In genomic region chr12:946656-947055, GRCh38 we compare ENCODE assay signal across 13 cellular contexts. TPM values are rescaled to one million over a fixed set of nuclear protein-coding genes. Genes with fewer than 3 reads are reported as not detected.
DNase-seq lines count a peak whose midpoint lies in the region; ATAC-seq, FAIRE-seq and TF ChIP-seq lines count a peak whose summit lies in the region.
"Had no signal": no experiment of that assay in that cellular context is flagged by ENCODE, and none has a peak within 500 bp of the region (broad histone marks: within the 10 kb centered on the region; RNA-seq: fewer than 3 reads in every experiment).

No MANE protein-coding gene starts in this region.

- H3K9me2 ChIP-seq in Loucy (replicated peaks; ENCODE audit: low read depth, low read length): no peaks in the 10 kb centered on the region

- no peak overlapping the region for H3K4me3 ChIP-seq in Loucy (ENCODE audit: low read length, poor library complexity, severe bottlenecking)
- H3K4me3 ChIP-seq in bronchial epithelial cell (ENCODE audit: low read depth, low read length): no peak overlapping the region
- H3K4me3 ChIP-seq: mucosa of descending colon had no signal

- peaks cover 31% of the 10 kb centered on the region for H3K79me2 ChIP-seq in Loucy (ENCODE audit: insufficient read depth, low read length)

- H3K4me1 Mint-ChIP-seq in neural crest cell: peaks cover 21% of the 10 kb centered on the region

- H3K4me3 Mint-ChIP-seq in neural crest cell: peak overlapping the region; percentile 76

- no peaks in the 10 kb centered on the region for H3K9me3 ChIP-seq in Loucy (ENCODE audit: insufficient read depth, low read depth, low read length)
- H3K9me3 ChIP-seq: mucosa of descending colon had no signal

- peak overlapping the region; percentile 19 for H3K4me2 ChIP-seq in Loucy (ENCODE audit: low read depth, low read length, poor library complexity, severe bottlenecking)

- H3K27me3 Mint-ChIP-seq in neural crest cell (ENCODE audit: low read depth): no peaks in the 10 kb centered on the region

- no peaks in the 10 kb centered on the region for H3K9me3 Mint-ChIP-seq in neural crest cell

- H3K27me3 ChIP-seq in Loucy (ENCODE audit: insufficient read depth, low read length, poor library complexity, severe bottlenecking): no peaks in the 10 kb centered on the region
- H3K27me3 ChIP-seq in bronchial epithelial cell (ENCODE audit: control insufficient read depth, insufficient read depth, low read length): no peaks in the 10 kb centered on the region

- H3K36me3 Mint-ChIP-seq in neural crest cell (ENCODE audit: low read depth): no peaks in the 10 kb centered on the region

- H3K36me3 ChIP-seq in Loucy (ENCODE audit: insufficient read depth, low read length): no peaks in the 10 kb centered on the region
- H3K36me3 ChIP-seq in bronchial epithelial cell (ENCODE audit: control insufficient read depth, insufficient read depth, low read length): no peaks in the 10 kb centered on the region

- peak overlapping the region; percentile 28 for H3K9ac ChIP-seq in Loucy (ENCODE audit: low read depth, low read length, poor library complexity, severe bottlenecking)

- H4K20me1 ChIP-seq in Loucy (ENCODE audit: insufficient read depth, low read length, poor library complexity, severe bottlenecking): no peaks in the 10 kb centered on the region

- H3K27ac Mint-ChIP-seq in neural crest cell (ENCODE audit: unreplicated experiment): no peak overlapping the region

- intact Hi-C loops in sciatic nerve (cut with DNase I): no loop called here

- peaks cover 13% of the 10 kb centered on the region for H3K4me1 ChIP-seq in Loucy (ENCODE audit: insufficient read depth, low read length, poor library complexity, severe bottlenecking)

- TF ChIP-seq CTCF in Loucy (conservative IDR thresholded peaks at IDR 0.05; ENCODE audit: low read length) (no peak), bronchial epithelial cell (IDR thresholded peaks at IDR 0.05; ENCODE audit: insufficient read depth, low read length, severe bottlenecking) (no peak), neural crest cell (conservative IDR thresholded peaks at IDR 0.05) (no peak)

- no peak overlapping the region for H2AFZ ChIP-seq in Loucy (ENCODE audit: low read length)

- H3F3A ChIP-seq in Loucy (ENCODE audit: low read depth): no peaks in the 10 kb centered on the region

- FAIRE-seq in bronchial epithelial cell (lab: Jason Lieb, UNC): no peak

- peak; percentile 32 for DNase-seq in SIG-M5 treated with dmso at 0.1 percent for 504 hours (lab: John Stamatoyannopoulos, UW; ENCODE audit: unreplicated experiment)
- no peak for DNase-seq in SIG-M5 (lab: John Stamatoyannopoulos, UW)
- peak; percentile 32 for DNase-seq in bronchial epithelial cell (ENCODE audit: low read depth)
- DNase-seq in neural crest cell (ENCODE audit: low read depth, low spot score): no peak
- DNase-seq in NOMO-1 treated with dmso at 0.1 percent for 144 hours (lab: John Stamatoyannopoulos, UW; ENCODE audit: unreplicated experiment): no peak
- no peak for DNase-seq in sciatic nerve (ENCODE audit: low spot score)
- DNase-seq: activated effector memory CD4-positive, alpha-beta T cell treated with Interleukin-2 at 50 U/mL for 16 hours; DMS153; mucosa of descending colon; NCI-H1694 treated with DMSO at 0.1 percent for 48 hours; T-helper 9 cell had no signal

- ATAC-seq in sciatic nerve (no peak), GM21619 (IDR thresholded peaks at IDR 0.05; ENCODE audit: unreplicated experiment) (no peak)
- ATAC-seq: mucosa of descending colon had no signal

RNA-seq across cellular contexts. Expression of gene RAD52, which starts 2.8 kb away (rescaled TPM):
- total RNA-seq in bronchial epithelial cell (12.9 and 16.3 TPM in 2 replicates), neural crest cell (19.6 and 21.2 TPM in 2 replicates), sciatic nerve (25.6 TPM)

RNA-seq across cellular contexts. Expression of gene ERC1, which starts 44.4 kb away (rescaled TPM):
- total RNA-seq in bronchial epithelial cell: 16.6 and 42.9 TPM in 2 replicates
- total RNA-seq in neural crest cell: 37.9 and 38.9 TPM in 2 replicates
- total RNA-seq in sciatic nerve: 83.5 TPM

Comparison
In these comparisons a context has a peak if more than half of its experiments do, and no peak if none do; other contexts are left out.
1. DNase-seq: peak in SIG-M5 treated with dmso at 0.1 percent for 504 hours (single experiment) and bronchial epithelial cell (single experiment); none in SIG-M5 (single experiment), neural crest cell (single experiment), NOMO-1 treated with dmso at 0.1 percent for 144 hours (single experiment) and sciatic nerve (single experiment).